Comparison of ENCODE assay signal across 18 cellular contexts in genomic region chr12:91226-91625, GRCh38.
A peak's percentile ranks its signal among the peaks of the same experiment; 100 is the strongest.
DNase-seq lines count a peak whose midpoint lies in the region; ATAC-seq and TF ChIP-seq lines count a peak whose summit lies in the region.
"Had no signal": no experiment of that assay in that cellular context is flagged by ENCODE, and none has a peak within 500 bp of the region (broad histone marks: within the 10 kb centered on the region; RNA-seq: fewer than 3 reads in every experiment).

No MANE protein-coding gene starts in this region.

- no peak overlapping the region for H3K27ac ChIP-seq in WERI-Rb-1
- H3K27ac ChIP-seq: 22Rv1, A549, C4-2B, HL-60 had no signal

- no peaks in the 10 kb centered on the region for H3K9me3 ChIP-seq in WERI-Rb-1 (ENCODE audit: severe bottlenecking)

- TF ChIP-seq CTCF in WERI-Rb-1 (IDR thresholded peaks at IDR 0.05; ENCODE audit: low read depth, low read length): no peak

- H3K36me3 ChIP-seq in WERI-Rb-1: no peaks in the 10 kb centered on the region

- ATAC-seq in HG03175 (IDR thresholded peaks at IDR 0.05; ENCODE audit: unreplicated experiment): no peak
- ATAC-seq: A549 had no signal

- no peak overlapping the region for H3K4me3 ChIP-seq in WERI-Rb-1 (ENCODE audit: low read depth, low read length)
- H3K4me3 ChIP-seq: A549 had no signal

- H3K27me3 ChIP-seq in WERI-Rb-1 (ENCODE audit: insufficient read depth, low read depth, severe bottlenecking): no peaks in the 10 kb centered on the region

- DNase-seq in NCI-H82 (lab: John Stamatoyannopoulos, UW): peak; percentile 40
- DNase-seq in NCI-H82 treated with DMSO at 0.1 percent for 48 hours (lab: John Stamatoyannopoulos, UW; ENCODE audit: unreplicated experiment): no peak
- DNase-seq in NCI-H524 treated with DMSO at 0.1 percent for 48 hours (lab: John Stamatoyannopoulos, UW): peak; percentile 34
- peak; percentile 59 for DNase-seq in WERI-Rb-1
- no peak for DNase-seq in GM19240 (ENCODE audit: insufficient read length, low spot score)
- no peak for DNase-seq in activated naive CD4-positive, alpha-beta T cell treated with anti-CD3 and anti-CD28 coated beads, Interleukin-2, amount 50 U/mL, for 16 hours
- DNase-seq: AML-193; Caco-2; CD4-positive, alpha-beta T cell; DMS153; DMS79; GF-D8; H9 had no signal

Comparison
In these comparisons a context has a peak if more than half of its experiments do, and no peak if none do; other contexts are left out.
1. DNase-seq: peak in NCI-H82 (single experiment), NCI-H524 treated with DMSO at 0.1 percent for 48 hours (single experiment) and WERI-Rb-1 (single experiment); none in NCI-H82 treated with DMSO at 0.1 percent for 48 hours (single experiment), GM19240 (single experiment) and activated naive CD4-positive, alpha-beta T cell treated with anti-CD3 and anti-CD28 coated beads, Interleukin-2, amount 50 U/mL, for 16 hours (single experiment).